ENCODE assay signal across 16 cellular contexts in the genomic region with DNA sequence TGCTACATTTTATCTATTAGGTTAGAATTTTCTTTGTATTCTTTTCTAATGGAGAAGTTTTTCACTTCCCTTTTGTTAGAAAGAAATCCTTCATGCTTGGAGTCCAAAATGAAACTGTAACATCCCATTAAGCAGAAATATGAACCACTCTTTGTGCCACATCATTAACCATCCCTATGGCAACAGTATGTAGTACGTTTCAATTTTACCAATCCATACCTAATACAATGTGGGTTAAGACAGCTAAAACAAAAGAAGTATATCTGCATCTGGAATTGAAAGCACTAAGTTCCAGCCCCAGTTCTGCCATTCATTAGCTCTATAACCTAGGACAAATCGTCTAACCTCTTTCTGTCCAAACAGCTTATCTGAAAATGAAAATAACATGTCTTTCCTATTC.
A peak's percentile ranks its signal among the peaks of the same experiment; 100 is the strongest.
DNase-seq lines count a peak whose midpoint lies in the region; ATAC-seq, FAIRE-seq and TF ChIP-seq lines count a peak whose summit lies in the region.
"Had no signal": no experiment of that assay in that cellular context is flagged by ENCODE, and none has a peak within 500 bp of the region (broad histone marks: within the 10 kb centered on the region; RNA-seq: fewer than 3 reads in every experiment).

No MANE protein-coding gene starts in this region.

- FAIRE-seq in HTR-8/SVneo (lab: Jason Lieb, UNC) = no peak
- no peak for FAIRE-seq in H54 (lab: Jason Lieb, UNC)
- FAIRE-seq: TTC549 had no signal

- CTCF ChIA-PET in GM10248 (lab: Yijun Ruan, JAX) = no interaction called here

- ATAC-seq in GM19043 (IDR thresholded peaks at IDR 0.05; ENCODE audit: low read depth, unreplicated experiment) = peak; percentile 95
- peak; percentile 89 for ATAC-seq in HG02588 (IDR thresholded peaks at IDR 0.05; ENCODE audit: unreplicated experiment)
- ATAC-seq in HG03175 (IDR thresholded peaks at IDR 0.05; ENCODE audit: unreplicated experiment) = peak; percentile 88
- ATAC-seq: effector memory CD8-positive, alpha-beta T cell; pancreas had no signal

- POLR2A ChIA-PET in GM10248 (lab: Yijun Ruan, JAX) = no interaction called here

- DNase-seq in GM10248 (ENCODE audit: extremely low spot score) (peak; percentile 31), HTR-8/SVneo (ENCODE audit: insufficient read length, low spot score) (no peak), H54 (ENCODE audit: insufficient read length, low spot score) (no peak)
- no peak for DNase-seq in activated T-cell treated with anti-CD3 and anti-CD28 coated beads, Interleukin-2, amount 50 U/mL, for 48 hours
- no peak for DNase-seq in stimulated activated CD4-positive, alpha-beta T cell treated with anti-CD3 and anti-CD28 coated beads, Interleukin-4, amount 100 ng/mL, for 1 hour
- DNase-seq: DMS53; effector memory CD8-positive, alpha-beta T cell; hippocampal formation; KG1; NCI-H2171 treated with DMSO at 0.1 percent for 48 hours; pancreas; stimulated activated CD4-positive, alpha-beta T cell treated with anti-CD3 and anti-CD28 coated beads, Interleukin-2, amount 100 ng/mL, for 48 hours had no signal

- TF ChIP-seq POLR2A in H54 (IDR thresholded peaks at IDR 0.05; ENCODE audit: low read depth, low read length) = no peak

- no peak for TF ChIP-seq CTCF in GM10248 (IDR thresholded peaks at IDR 0.05; ENCODE audit: control extremely low read depth, extremely low read depth, low read depth, missing control alignments)
